In genomic region chr13:39379118-39379517, GRCh38 we compare ENCODE assay signal across 19 cellular contexts.
DNase-seq lines count a peak whose midpoint lies in the region; ATAC-seq and FAIRE-seq lines count a peak whose summit lies in the region.
"Had no signal": no experiment of that assay in that cellular context is flagged by ENCODE, and none has a peak within 500 bp of the region (broad histone marks: within the 10 kb centered on the region; RNA-seq: fewer than 3 reads in every experiment).

No MANE protein-coding gene starts in this region.

- H3K27me3 Mint-ChIP-seq in stimulated activated naive B cell treated with anti-CD40 and anti-IgM and Interleukin-4, amounts not matched to agents 10 μg/mL and 1 μg/mL and 100 μg/mL, for 72 hours: no peaks in the 10 kb centered on the region

- peak; percentile 63 for FAIRE-seq in GM18507 (lab: Jason Lieb, UNC)
- no peak for FAIRE-seq in RCC 7860 (lab: Jason Lieb, UNC)
- FAIRE-seq: astrocyte had no signal

- ATAC-seq in GM19463 (IDR thresholded peaks at IDR 0.05; ENCODE audit: unreplicated experiment): peak; percentile 88
- peak; percentile 95 for ATAC-seq in HG02884 (IDR thresholded peaks at IDR 0.05; ENCODE audit: unreplicated experiment)
- peak; percentile 89 for ATAC-seq in HG03558 (IDR thresholded peaks at IDR 0.05; ENCODE audit: extremely low read depth, unreplicated experiment)
- ATAC-seq in stimulated activated naive B cell treated with anti-CD40 and anti-IgM and Interleukin-4, amounts not matched to agents 10 μg/mL and 1 μg/mL and 100 μg/mL, for 72 hours (replicated peaks): no peak
- ATAC-seq: PC-3 had no signal

- no peak overlapping the region for H3K27ac Mint-ChIP-seq in stimulated activated naive B cell treated with anti-CD40 and anti-IgM and Interleukin-4, amounts not matched to agents 10 μg/mL and 1 μg/mL and 100 μg/mL, for 72 hours
- H3K27ac Mint-ChIP-seq: endodermal cell had no signal

- H3K9me3 Mint-ChIP-seq in stimulated activated naive B cell treated with anti-CD40 and anti-IgM and Interleukin-4, amounts not matched to agents 10 μg/mL and 1 μg/mL and 100 μg/mL, for 72 hours: no peaks in the 10 kb centered on the region

- no peaks in the 10 kb centered on the region for H3K4me1 Mint-ChIP-seq in stimulated activated naive B cell treated with anti-CD40 and anti-IgM and Interleukin-4, amounts not matched to agents 10 μg/mL and 1 μg/mL and 100 μg/mL, for 72 hours

- DNase-seq in GM18507 (ENCODE audit: extremely low spot score, insufficient read length, low read depth) (peak; percentile 12), caudate nucleus (lab: John Stamatoyannopoulos, UW) (no peak), RCC 7860 (ENCODE audit: low spot score) (no peak), dermis blood vessel endothelial cell (no peak)
- DNase-seq in stimulated activated naive B cell treated with anti-CD40 and anti-IgM and Interleukin-4, amounts not matched to agents 10 μg/mL and 1 μg/mL and 100 μg/mL, for 72 hours: no peak
- DNase-seq: activated CD8-positive, alpha-beta memory T cell treated with anti-CD3 and anti-CD28 coated beads, Interleukin-2, amount 50 U/mL, for 48 hours; endodermal cell; GF-D8; hypothalamus; midbrain; NCI-H1105; PC-3; retina; T1000 had no signal

- no peak overlapping the region for H3K4me3 Mint-ChIP-seq in stimulated activated naive B cell treated with anti-CD40 and anti-IgM and Interleukin-4, amounts not matched to agents 10 μg/mL and 1 μg/mL and 100 μg/mL, for 72 hours
- H3K4me3 Mint-ChIP-seq: endodermal cell had no signal

- H3K36me3 Mint-ChIP-seq in stimulated activated naive B cell treated with anti-CD40 and anti-IgM and Interleukin-4, amounts not matched to agents 10 μg/mL and 1 μg/mL and 100 μg/mL, for 72 hours: no peaks in the 10 kb centered on the region

- no peak overlapping the region for H3K27ac ChIP-seq in caudate nucleus (ENCODE audit: low read depth, low read length)
- H3K27ac ChIP-seq: BLaER1 had no signal

Comparison
In these comparisons a context has a peak if more than half of its experiments do, and no peak if none do; other contexts are left out.
1. ATAC-seq: peak in GM19463 (single experiment), HG02884 (single experiment) and HG03558 (single experiment); none in stimulated activated naive B cell treated with anti-CD40 and anti-IgM and Interleukin-4, amounts not matched to agents 10 μg/mL and 1 μg/mL and 100 μg/mL, for 72 hours (0 of 2).